In genomic region chr3:48989126-48989795, GRCh38 we compare ENCODE assay signal across 8 cellular contexts.
DNase-seq lines count a peak whose midpoint lies in the region; ATAC-seq and TF ChIP-seq lines count a peak whose summit lies in the region.

No MANE protein-coding gene starts in this region.

- POLR2A ChIA-PET in HEK293T (lab: Yijun Ruan, JAX): interaction anchor here (0.8 to 5.9 kb wide), 13 partner anchors 8 to 132 kb away, joined by 3 to 103 read pairs (median 5); partner anchors contain the start of genes DALRD3, IMPDH2, NDUFAF3 and QRICH1

- H3F3A ChIP-seq in Loucy (ENCODE audit: low read depth): no peaks in the 10 kb centered on the region

- peak overlapping the region; percentile 94 to 98 (median 97) for H3K27ac Mint-ChIP-seq in nephron

- H3K79me2 ChIP-seq in Loucy (ENCODE audit: insufficient read depth, low read length): peaks cover 23% of the 10 kb centered on the region

- ATAC-seq in HG02938 (IDR thresholded peaks at IDR 0.05; ENCODE audit: unreplicated experiment): no peak
- no peak for ATAC-seq in HG03520 (IDR thresholded peaks at IDR 0.05; ENCODE audit: unreplicated experiment)

- H3K36me3 ChIP-seq in Loucy (ENCODE audit: insufficient read depth, low read length): peaks cover 10% of the 10 kb centered on the region; the same call in 1 of the 2 replicates

- TF ChIP-seq CTCF in Loucy (conservative IDR thresholded peaks at IDR 0.05; ENCODE audit: low read length) (no peak), choroid plexus epithelial cell (conservative IDR thresholded peaks at IDR 0.05; ENCODE audit: low read depth, low read length) (no peak), nephron (IDR thresholded peaks at IDR 0.05; ENCODE audit: unreplicated experiment in 3 of 3) (no peak)

- peaks cover 30% of the 10 kb centered on the region for H3K4me1 Mint-ChIP-seq in nephron

- H3K27me3 ChIP-seq in Loucy (ENCODE audit: insufficient read depth, low read length, poor library complexity, severe bottlenecking): no peaks in the 10 kb centered on the region

- H2AFZ ChIP-seq in Loucy (ENCODE audit: low read length): peak overlapping the region; percentile 75

- no peaks in the 10 kb centered on the region for H3K4me1 ChIP-seq in Loucy (ENCODE audit: insufficient read depth, low read length, poor library complexity, severe bottlenecking)

- no peaks in the 10 kb centered on the region for H3K9me2 ChIP-seq in Loucy (replicated peaks; ENCODE audit: low read depth, low read length)

- peak overlapping the region; percentile 75 for H3K9ac ChIP-seq in Loucy (ENCODE audit: low read depth, low read length, poor library complexity, severe bottlenecking)

- H3K9me3 Mint-ChIP-seq in nephron: no peaks in the 10 kb centered on the region

- H3K4me3 Mint-ChIP-seq in nephron: peak overlapping the region; percentile 87 to 98 (median 97)

- peak overlapping the region; percentile 84 for H3K4me2 ChIP-seq in Loucy (ENCODE audit: low read depth, low read length, poor library complexity, severe bottlenecking)

- H3K4me3 ChIP-seq in Loucy (ENCODE audit: low read length, poor library complexity, severe bottlenecking) (peak overlapping the region; percentile 76), choroid plexus epithelial cell (ENCODE audit: low read depth, low read length) (peak overlapping the region; percentile 74)

- DNase-seq in COLO668 (lab: John Stamatoyannopoulos, UW; ENCODE audit: unreplicated experiment): peak; percentile 40
- DNase-seq in choroid plexus epithelial cell (ENCODE audit: low read depth): no peak
- DNase-seq in AG08395 (ENCODE audit: low spot score): no peak
- DNase-seq in HEK293T (ENCODE audit: extremely low spot score): no peak

- no peaks in the 10 kb centered on the region for H3K9me3 ChIP-seq in Loucy (ENCODE audit: insufficient read depth, low read depth, low read length)

- CTCF ChIA-PET in HEK293T (lab: Yijun Ruan, JAX): interaction anchor here (0.6 to 1.2 kb wide), 4 partner anchors 18 to 169 kb away, joined by 3 to 4 read pairs (median 3); partner anchors contain the start of gene WDR6

- H3K27me3 Mint-ChIP-seq in nephron (ENCODE audit: low read depth): no peaks in the 10 kb centered on the region

- H4K20me1 ChIP-seq in Loucy (ENCODE audit: insufficient read depth, low read length, poor library complexity, severe bottlenecking): no peaks in the 10 kb centered on the region

- peaks cover 3% of the 10 kb centered on the region for H3K36me3 Mint-ChIP-seq in nephron (ENCODE audit: low read depth)

TF ChIP-seq in HEK293T, 16 proteins besides CTCF, POLR2A, EP300 and RAD21:
- TF ChIP-seq ZNF384 (IDR thresholded peaks at IDR 0.05) (no peak), BHLHE40 (IDR thresholded peaks at IDR 0.05; ENCODE audit: borderline replicate concordance) (no peak), SP1 (IDR thresholded peaks at IDR 0.05) (no peak), ARNT (IDR thresholded peaks at IDR 0.05) (no peak), FOXA1 (IDR thresholded peaks at IDR 0.05) (no peak), FOXM1 (IDR thresholded peaks at IDR 0.05; ENCODE audit: borderline replicate concordance) (no peak), HDGF (IDR thresholded peaks at IDR 0.05; ENCODE audit: borderline replicate concordance) (no peak), NFRKB (IDR thresholded peaks at IDR 0.05) (no peak), CTBP1 (IDR thresholded peaks at IDR 0.05; ENCODE audit: borderline replicate concordance) (no peak), L3MBTL2 (conservative IDR thresholded peaks at IDR 0.05) (no peak), FOXK2 (IDR thresholded peaks at IDR 0.05) (no peak), SUZ12 (IDR thresholded peaks at IDR 0.05) (no peak), TARDBP (IDR thresholded peaks at IDR 0.05) (no peak)
- TF ChIP-seq, protein P1, sequence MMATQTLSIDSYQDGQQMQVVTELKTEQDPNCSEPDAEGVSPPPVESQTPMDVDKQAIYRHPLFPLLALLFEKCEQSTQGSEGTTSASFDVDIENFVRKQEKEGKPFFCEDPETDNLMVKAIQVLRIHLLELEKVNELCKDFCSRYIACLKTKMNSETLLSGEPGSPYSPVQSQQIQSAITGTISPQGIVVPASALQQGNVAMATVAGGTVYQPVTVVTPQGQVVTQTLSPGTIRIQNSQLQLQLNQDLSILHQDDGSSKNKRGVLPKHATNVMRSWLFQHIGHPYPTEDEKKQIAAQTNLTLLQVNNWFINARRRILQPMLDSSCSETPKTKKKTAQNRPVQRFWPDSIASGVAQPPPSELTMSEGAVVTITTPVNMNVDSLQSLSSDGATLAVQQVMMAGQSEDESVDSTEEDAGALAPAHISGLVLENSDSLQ (IDR thresholded peaks at IDR 0.05): no peak
